Comparison of ENCODE assay signal across 27 cellular contexts in genomic region chr2:239684271-239684670, GRCh38.
"Had no signal": no experiment of that assay in that cellular context is flagged by ENCODE, and none has a peak within 500 bp of the region (broad histone marks: within the 10 kb centered on the region; RNA-seq: fewer than 3 reads in every experiment).

No MANE protein-coding gene starts in this region.

- ATAC-seq: SK-N-SH treated with all-trans-retinoic acid at 6 μM for 48 hours, WTC11 had no signal

- H3K9me3 ChIP-seq: Peyer's patch, SJSA1 had no signal

- DNase-seq: activated CD4-positive, alpha-beta T cell treated with anti-CD3 and anti-CD28 coated beads for 48 hours; activated CD4-positive, alpha-beta T cell treated with anti-CD3 and anti-CD28 coated beads, Interleukin-2, amount 50 U/mL, for 4 hours; activated CD4-positive, CD25-positive, alpha-beta regulatory T cell treated with anti-CD3 and anti-CD28 coated beads, Interleukin-2, amount 50 U/mL, for 72 hours; activated effector memory CD4-positive, alpha-beta T cell treated with Interleukin-2 at 50 U/mL for 16 hours; activated naive CD4-positive, alpha-beta T cell; activated T-cell treated with anti-CD3 and anti-CD28 coated beads, Interleukin-2, amount 50 U/mL, for 24 hours; amygdala; IMR-90; Kasumi-1; KBM-7; NCI-H1105 treated with DMSO at 0.1 percent for 48 hours; NCI-H1436 treated with DMSO at 0.1 percent for 48 hours; NCI-H187; NCI-H2081; NCI-H510A treated with DMSO at 0.1 percent for 48 hours; NCI-H69; Right ventricle myocardium superior; SW 1271 had no signal

- H3K4me1 ChIP-seq: Peyer's patch, SJSA1 had no signal

- H3K36me3 Mint-ChIP-seq: activated naive CD4-positive, alpha-beta T cell treated with anti-CD3 and anti-CD28 coated beads, Interleukin-2, amount 50 U/mL, for 24 hours; brain; WTC11 had no signal

- H3K4me3 ChIP-seq: Peyer's patch, SJSA1 had no signal

- H3K27ac Mint-ChIP-seq: activated naive CD4-positive, alpha-beta T cell treated with anti-CD3 and anti-CD28 coated beads, Interleukin-2, amount 50 U/mL, for 24 hours; activated T-cell treated with anti-CD3 and anti-CD28 coated beads, Interleukin-2, amount 50 U/mL, for 24 hours; activated T-helper 1 cell treated with anti-CD3 and anti-CD28 coated beads, Interleukin-12 subunit alpha, Interleukin-12 subunit beta, Interleukin-2, Interleukin-4 antibody, amounts not matched to agents 30 ng/mL and 10 ng/mL and 1 ng/mL, durations not matched to agents 14 hours and 24 hours and 36 hours; brain; T-helper 2 cell treated with Interferon-gamma antibody and Interleukin-4, amounts not matched to agents 5 μg/mL and 100 μg/mL, for 36 hours; WTC11 had no signal

- H3K36me3 ChIP-seq: Peyer's patch, SJSA1 had no signal

- H3K27ac ChIP-seq: Peyer's patch, RWPE1, SJSA1 had no signal

- H3K4me3 Mint-ChIP-seq: activated naive CD4-positive, alpha-beta T cell treated with anti-CD3 and anti-CD28 coated beads, Interleukin-2, amount 50 U/mL, for 24 hours; activated T-cell treated with anti-CD3 and anti-CD28 coated beads, Interleukin-2, amount 50 U/mL, for 24 hours; activated T-helper 1 cell treated with anti-CD3 and anti-CD28 coated beads, Interleukin-12 subunit alpha, Interleukin-12 subunit beta, Interleukin-2, Interleukin-4 antibody, amounts not matched to agents 30 ng/mL and 10 ng/mL and 1 ng/mL, durations not matched to agents 14 hours and 24 hours and 36 hours; brain; T-helper 2 cell treated with Interferon-gamma antibody and Interleukin-4, amounts not matched to agents 5 μg/mL and 100 μg/mL, for 36 hours; WTC11 had no signal

- H3K9me3 Mint-ChIP-seq: activated naive CD4-positive, alpha-beta T cell treated with anti-CD3 and anti-CD28 coated beads, Interleukin-2, amount 50 U/mL, for 24 hours; activated T-helper 1 cell treated with anti-CD3 and anti-CD28 coated beads, Interleukin-12 subunit alpha, Interleukin-12 subunit beta, Interleukin-2, Interleukin-4 antibody, amounts not matched to agents 30 ng/mL and 10 ng/mL and 1 ng/mL, durations not matched to agents 14 hours and 24 hours and 36 hours; T-helper 2 cell treated with Interferon-gamma antibody and Interleukin-4, amounts not matched to agents 5 μg/mL and 100 μg/mL, for 36 hours had no signal

- H3K4me1 Mint-ChIP-seq: activated naive CD4-positive, alpha-beta T cell treated with anti-CD3 and anti-CD28 coated beads, Interleukin-2, amount 50 U/mL, for 24 hours had no signal

- H3K27me3 ChIP-seq: Peyer's patch had no signal
